Comparison of ENCODE assay signal across 9 cellular contexts in the genomic region with DNA sequence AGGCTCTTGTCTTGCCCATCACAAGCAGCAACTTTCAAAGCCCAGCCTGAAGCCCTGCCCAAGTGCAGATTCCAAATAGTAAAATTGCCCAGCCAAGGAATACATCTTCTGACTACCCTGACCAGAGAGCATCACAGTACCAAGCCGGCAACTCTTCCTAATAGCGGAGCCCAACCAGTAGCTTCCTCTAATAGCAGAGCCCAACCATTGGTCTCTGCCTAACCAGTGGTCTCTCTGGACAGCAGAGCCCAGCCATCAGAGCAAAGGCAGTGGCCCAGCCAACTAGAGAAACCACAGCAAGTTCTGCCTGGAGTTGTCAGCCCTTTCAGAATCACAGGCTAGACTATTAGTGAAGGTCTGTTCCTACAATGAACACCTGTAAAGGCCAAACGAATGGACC.
DNase-seq lines count a peak whose midpoint lies in the region; ATAC-seq and TF ChIP-seq lines count a peak whose summit lies in the region.
"Had no signal": no experiment of that assay in that cellular context is flagged by ENCODE, and none has a peak within 500 bp of the region (broad histone marks: within the 10 kb centered on the region; RNA-seq: fewer than 3 reads in every experiment).

No MANE protein-coding gene starts in this region.

- DNase-seq in HEK293T (ENCODE audit: extremely low spot score) (peak; percentile 73), WTC11 (ENCODE audit: low spot score) (peak; percentile 18), hepatic stellate cell (ENCODE audit: low spot score) (peak; percentile 77), testis (peak; percentile 58), Calu3 (no peak), NCI-H187 treated with DMSO at 0.1 percent for 48 hours (lab: John Stamatoyannopoulos, UW) (no peak)
- no peak for DNase-seq in activated naive CD4-positive, alpha-beta T cell (lab: John Stamatoyannopoulos, UW)
- DNase-seq: stimulated activated CD4-positive, alpha-beta T cell treated with anti-CD3 and anti-CD28 coated beads, Interleukin-1b, Interleukin-23, amount 100 ng/mL, for 48 hours had no signal

- TF ChIP-seq POLR2A in testis (IDR thresholded peaks at IDR 0.05): no peak

- CTCF ChIA-PET in HEK293T (lab: Yijun Ruan, JAX) (no interaction called here), WTC11 (lab: Charles Lee) (interaction anchor here (0.6 to 4.2 kb wide), 5 partner anchors 15 to 1246 kb away, joined by 3 to 29 read pairs (median 4); no protein-coding TSS in a partner anchor), Calu3 (lab: Charles Lee) (no interaction called here)

- peaks cover 13% of the 10 kb centered on the region for H3K9me3 Mint-ChIP-seq in WTC11
- H3K9me3 Mint-ChIP-seq in Calu3 (ENCODE audit: low read depth, unreplicated experiment): no peaks in the 10 kb centered on the region

- intact Hi-C loops in testis (cut with DNase I; ENCODE audit: low total_unique reads): no loop called here
- intact Hi-C loops in Calu3 (cut with micrococcal nuclease; ENCODE audit: unreplicated experiment): loop anchor here (5.0 kb wide), 1 partner anchor 533 kb away; no protein-coding TSS in a partner anchor

- H3K4me1 Mint-ChIP-seq in WTC11 (peaks cover 7% of the 10 kb centered on the region; the same call in 1 of the 2 replicates), Calu3 (ENCODE audit: low read depth, unreplicated experiment) (no peaks in the 10 kb centered on the region)

- no peaks in the 10 kb centered on the region for H3K4me1 ChIP-seq in testis

- no peak overlapping the region for H3K4me3 Mint-ChIP-seq in WTC11
- H3K4me3 Mint-ChIP-seq in Calu3 (ENCODE audit: low read depth, unreplicated experiment): no peak overlapping the region

- no peak overlapping the region for H3K27ac ChIP-seq in testis

- H3K4me3 ChIP-seq in testis: no peak overlapping the region
- H3K4me3 ChIP-seq: esophagus muscularis mucosa had no signal

- H3K27me3 Mint-ChIP-seq in WTC11 (ENCODE audit: low read depth): no peaks in the 10 kb centered on the region
- H3K27me3 Mint-ChIP-seq in Calu3 (ENCODE audit: unreplicated experiment): no peaks in the 10 kb centered on the region

- no peaks in the 10 kb centered on the region for H3K27me3 ChIP-seq in testis
- H3K27me3 ChIP-seq: esophagus muscularis mucosa had no signal

- no peaks in the 10 kb centered on the region for H3K9me3 ChIP-seq in testis
- H3K9me3 ChIP-seq: esophagus muscularis mucosa had no signal

- POLR2A ChIA-PET in HEK293T (lab: Yijun Ruan, JAX) (no interaction called here), WTC11 (lab: Charles Lee) (no interaction called here)

- H3K36me3 Mint-ChIP-seq in WTC11 (peaks cover under 1% of the 10 kb centered on the region; the same call in 1 of the 2 replicates), Calu3 (ENCODE audit: insufficient read depth, unreplicated experiment) (no peaks in the 10 kb centered on the region)

- no TSS peak for BruUV-seq in Calu3 (replicated peaks; lab: Mats Ljungman, UMichigan)

- TF ChIP-seq CTCF in WTC11 (IDR thresholded peaks at IDR 0.05) (no peak), testis (IDR thresholded peaks at IDR 0.05) (no peak), Calu3 (IDR thresholded peaks at IDR 0.05; ENCODE audit: unreplicated experiment) (no peak)

- no peak overlapping the region for H3K27ac Mint-ChIP-seq in WTC11
- no peak overlapping the region for H3K27ac Mint-ChIP-seq in Calu3 (ENCODE audit: unreplicated experiment)

- ATAC-seq in WTC11: peak; percentile 97

- H3K36me3 ChIP-seq in testis (ENCODE audit: low read depth, missing control alignments): no peaks in the 10 kb centered on the region
- H3K36me3 ChIP-seq: esophagus muscularis mucosa had no signal

- 46 to 64% methylated on average over 2 to 3 of the region's 3 CpGs for WGBS in testis, 2 donors

TF ChIP-seq in HEK293T, 16 proteins besides CTCF, POLR2A, EP300 and RAD21:
- TF ChIP-seq ZNF384 (IDR thresholded peaks at IDR 0.05) (no peak), BHLHE40 (IDR thresholded peaks at IDR 0.05; ENCODE audit: borderline replicate concordance) (no peak), TARDBP (IDR thresholded peaks at IDR 0.05) (no peak), FOXK2 (IDR thresholded peaks at IDR 0.05) (no peak), L3MBTL2 (conservative IDR thresholded peaks at IDR 0.05) (no peak), ARNT (IDR thresholded peaks at IDR 0.05) (no peak), PKNOX1 (IDR thresholded peaks at IDR 0.05) (no peak), SUZ12 (IDR thresholded peaks at IDR 0.05) (no peak), SP1 (IDR thresholded peaks at IDR 0.05) (no peak), LEF1 (IDR thresholded peaks at IDR 0.05; ENCODE audit: borderline replicate concordance) (no peak), FOXM1 (IDR thresholded peaks at IDR 0.05; ENCODE audit: borderline replicate concordance) (no peak), HDGF (IDR thresholded peaks at IDR 0.05; ENCODE audit: borderline replicate concordance) (no peak), ELF4 (IDR thresholded peaks at IDR 0.05) (no peak), NFRKB (IDR thresholded peaks at IDR 0.05) (no peak), FOXA1 (IDR thresholded peaks at IDR 0.05) (no peak), CTBP1 (IDR thresholded peaks at IDR 0.05; ENCODE audit: borderline replicate concordance) (no peak)

TF ChIP-seq in WTC11, 78 proteins besides CTCF, POLR2A, EP300 and RAD21:
- TF ChIP-seq, protein P1, sequence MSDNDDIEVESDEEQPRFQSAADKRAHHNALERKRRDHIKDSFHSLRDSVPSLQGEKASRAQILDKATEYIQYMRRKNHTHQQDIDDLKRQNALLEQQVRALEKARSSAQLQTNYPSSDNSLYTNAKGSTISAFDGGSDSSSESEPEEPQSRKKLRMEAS (CRISPR knock-in tag; IDR thresholded peaks at IDR 0.05): no peak
- no peak for TF ChIP-seq TEAD1 (CRISPR knock-in tag; IDR thresholded peaks at IDR 0.05)
- no peak for TF ChIP-seq ZNF232 (CRISPR knock-in tag; IDR thresholded peaks at IDR 0.05)
- TF ChIP-seq GTF2I (CRISPR knock-in tag; conservative IDR thresholded peaks at IDR 0.05): no peak
- no peak for TF ChIP-seq E2F5 (CRISPR knock-in tag; IDR thresholded peaks at IDR 0.05)
- no peak for TF ChIP-seq ZBTB21 (CRISPR knock-in tag; IDR thresholded peaks at IDR 0.05; ENCODE audit: borderline replicate concordance)
- no peak for TF ChIP-seq ZNF425 (CRISPR knock-in tag; conservative IDR thresholded peaks at IDR 0.05)
- TF ChIP-seq ESRRA (CRISPR knock-in tag; IDR thresholded peaks at IDR 0.05; ENCODE audit: borderline replicate concordance): no peak
- no peak for TF ChIP-seq SMAD4 (CRISPR knock-in tag; IDR thresholded peaks at IDR 0.05)
- no peak for TF ChIP-seq SMAD3 (CRISPR knock-in tag; IDR thresholded peaks at IDR 0.05; ENCODE audit: borderline replicate concordance)
- no peak for TF ChIP-seq GRHL2 (CRISPR knock-in tag; IDR thresholded peaks at IDR 0.05; ENCODE audit: insufficient replicate concordance, severe bottlenecking)
- no peak for TF ChIP-seq OVOL2 (CRISPR knock-in tag; IDR thresholded peaks at IDR 0.05; ENCODE audit: borderline replicate concordance)
- no peak for TF ChIP-seq SP1 (CRISPR knock-in tag; conservative IDR thresholded peaks at IDR 0.05)
- no peak for TF ChIP-seq CREM (CRISPR knock-in tag; IDR thresholded peaks at IDR 0.05)

Comparison
In these comparisons a context has a peak if more than half of its experiments do, and no peak if none do; other contexts are left out.
1. DNase-seq: peak in HEK293T (single experiment), WTC11 (single experiment), hepatic stellate cell (single experiment) and testis (single experiment); none in Calu3 (single experiment), NCI-H187 treated with DMSO at 0.1 percent for 48 hours (single experiment) and activated naive CD4-positive, alpha-beta T cell (0 of 4).